In genomic region chr2:12731701-12732280, GRCh38 we compare ENCODE assay signal across 16 cellular contexts. TPM values are rescaled to one million over a fixed set of nuclear protein-coding genes. Genes with fewer than 3 reads are reported as not detected.
DNase-seq lines count a peak whose midpoint lies in the region; ATAC-seq and TF ChIP-seq lines count a peak whose summit lies in the region.
"Had no signal": no experiment of that assay in that cellular context is flagged by ENCODE, and none has a peak within 500 bp of the region (broad histone marks: within the 10 kb centered on the region; RNA-seq: fewer than 3 reads in every experiment).

No MANE protein-coding gene starts in this region.

- CTCF ChIA-PET in T-cell (lab: Charles Lee), result no interaction called here

- no peak for ATAC-seq in activated naive CD4-positive, alpha-beta T cell treated with anti-CD3 and anti-CD28 coated beads, Interleukin-2, amount 50 U/mL, for 72 hours
- no peak for ATAC-seq in T-cell (replicated peaks in 1 of 4)
- peak in 1 of 4 donors; percentile 15 for ATAC-seq in right lobe of liver
- peak; percentile 24 to 38 for ATAC-seq in upper lobe of left lung (ENCODE audit: low FRiP score in 2 of 2)
- no peak for ATAC-seq in GM21423 (IDR thresholded peaks at IDR 0.05; ENCODE audit: unreplicated experiment)
- ATAC-seq in GM19452 (IDR thresholded peaks at IDR 0.05; ENCODE audit: unreplicated experiment), result no peak

- no peaks in the 10 kb centered on the region for H3K27me3 ChIP-seq in right lobe of liver
- no peaks in the 10 kb centered on the region for H3K27me3 ChIP-seq in upper lobe of left lung

- intact Hi-C loops in right lobe of liver (cut with DNase I), result no loop called here

- POLR2A ChIA-PET in T-cell (lab: Charles Lee), result no interaction called here

- H3K27me3 Mint-ChIP-seq in activated naive CD4-positive, alpha-beta T cell treated with anti-CD3 and anti-CD28 coated beads, Interleukin-2, amount 50 U/mL, for 24 hours, result no peaks in the 10 kb centered on the region
- H3K27me3 Mint-ChIP-seq in T-cell, result no peaks in the 10 kb centered on the region
- H3K27me3 Mint-ChIP-seq: progenitor cell of endocrine pancreas had no signal

- peak overlapping the region; percentile 35 for H3K27ac Mint-ChIP-seq in activated naive CD4-positive, alpha-beta T cell treated with anti-CD3 and anti-CD28 coated beads, Interleukin-2, amount 50 U/mL, for 24 hours
- H3K27ac Mint-ChIP-seq in activated naive CD4-positive, alpha-beta T cell treated with anti-CD3 and anti-CD28 coated beads, Interleukin-2, amount 50 U/mL, for 72 hours, result no peak overlapping the region
- H3K27ac Mint-ChIP-seq in T-cell, result peak overlapping the region; percentile 58 to 81
- H3K27ac Mint-ChIP-seq: activated naive CD4-positive, alpha-beta T cell treated with anti-CD3 and anti-CD28 coated beads for 36 hours; progenitor cell of endocrine pancreas had no signal

- H3K4me3 Mint-ChIP-seq in activated naive CD4-positive, alpha-beta T cell treated with anti-CD3 and anti-CD28 coated beads, Interleukin-2, amount 50 U/mL, for 24 hours, result no peak overlapping the region
- peak overlapping the region in 1 of 3 donors; percentile 10 for H3K4me3 Mint-ChIP-seq in T-cell
- H3K4me3 Mint-ChIP-seq: activated naive CD4-positive, alpha-beta T cell treated with anti-CD3 and anti-CD28 coated beads for 36 hours had no signal

- TF ChIP-seq EP300 in upper lobe of left lung (IDR thresholded peaks at IDR 0.05), result no peak

- H3K9me3 ChIP-seq in right lobe of liver (no peaks in the 10 kb centered on the region), upper lobe of left lung (no peaks in the 10 kb centered on the region)

- H3K4me3 ChIP-seq in right lobe of liver (no peak overlapping the region), upper lobe of left lung (no peak overlapping the region)
- H3K4me3 ChIP-seq: GM23248 had no signal

- no peaks in the 10 kb centered on the region for H3K9me3 Mint-ChIP-seq in activated naive CD4-positive, alpha-beta T cell treated with anti-CD3 and anti-CD28 coated beads, Interleukin-2, amount 50 U/mL, for 24 hours
- no peaks in the 10 kb centered on the region for H3K9me3 Mint-ChIP-seq in activated naive CD4-positive, alpha-beta T cell treated with anti-CD3 and anti-CD28 coated beads, Interleukin-2, amount 50 U/mL, for 72 hours
- H3K9me3 Mint-ChIP-seq in T-cell, result no peaks in the 10 kb centered on the region
- H3K9me3 Mint-ChIP-seq: activated naive CD4-positive, alpha-beta T cell treated with anti-CD3 and anti-CD28 coated beads for 36 hours had no signal

- peaks cover 95% of the 10 kb centered on the region for H3K4me1 Mint-ChIP-seq in activated naive CD4-positive, alpha-beta T cell treated with anti-CD3 and anti-CD28 coated beads, Interleukin-2, amount 50 U/mL, for 24 hours
- H3K4me1 Mint-ChIP-seq in T-cell, result peaks cover 87 to 94% (median 93%) of the 10 kb centered on the region in 3 donors

- no peak for DNase-seq in activated naive CD4-positive, alpha-beta T cell treated with anti-CD3 and anti-CD28 coated beads, Interleukin-2, amount 50 U/mL, for 72 hours (ENCODE audit: low spot score in 2 of 2)
- DNase-seq in T-cell (no peak), right lobe of liver (no peak), upper lobe of left lung (peak in 1 of 2 donors; percentile 56), T1000 (lab: John Stamatoyannopoulos, UW) (no peak)
- DNase-seq: activated CD4-positive, CD25-positive, alpha-beta regulatory T cell; activated CD8-positive, alpha-beta memory T cell treated with anti-CD3 and anti-CD28 coated beads, Interleukin-2, amount 50 U/mL, for 48 hours; activated naive CD4-positive, alpha-beta T cell treated with anti-CD3 and anti-CD28 coated beads for 36 hours; GM23248; IMR-90; NCI-H1417 treated with DMSO at 0.1 percent for 48 hours; NCI-H226 had no signal

- H3K4me1 ChIP-seq in right lobe of liver, result peaks cover 0 to 37% (median 7%) of the 10 kb centered on the region in 4 donors
- H3K4me1 ChIP-seq in upper lobe of left lung, result peaks cover 47 to 69% (median 66%) of the 10 kb centered on the region in 4 donors

- no peak for TF ChIP-seq CTCF in right lobe of liver (IDR thresholded peaks at IDR 0.05)
- no peak for TF ChIP-seq CTCF in upper lobe of left lung (IDR thresholded peaks at IDR 0.05)

- no peak for TF ChIP-seq POLR2A in right lobe of liver (IDR thresholded peaks at IDR 0.05)
- TF ChIP-seq POLR2A in upper lobe of left lung (IDR thresholded peaks at IDR 0.05), result no peak

- H3K36me3 ChIP-seq in right lobe of liver (peaks cover 0 to 3% (median 0%) of the 10 kb centered on the region in 4 donors), upper lobe of left lung (peaks cover 0 to 67% (median 3%) of the 10 kb centered on the region in 4 donors)

- peak overlapping the region; percentile 13 to 43 (median 32) for H3K27ac ChIP-seq in right lobe of liver
- peak overlapping the region; percentile 25 to 68 (median 64) for H3K27ac ChIP-seq in upper lobe of left lung
- H3K27ac ChIP-seq: GM23248 had no signal

- peaks cover 12% of the 10 kb centered on the region for H3K36me3 Mint-ChIP-seq in activated naive CD4-positive, alpha-beta T cell treated with anti-CD3 and anti-CD28 coated beads, Interleukin-2, amount 50 U/mL, for 24 hours
- H3K36me3 Mint-ChIP-seq in activated naive CD4-positive, alpha-beta T cell treated with anti-CD3 and anti-CD28 coated beads, Interleukin-2, amount 50 U/mL, for 72 hours, result peaks cover 4 to 5% of the 10 kb centered on the region in 2 donors
- H3K36me3 Mint-ChIP-seq in T-cell, result peaks cover 53% of the 10 kb centered on the region

- 80% methylated on average over 1 of the region's 16 CpGs for WGBS in right lobe of liver (ENCODE audit: insufficient coverage, low coverage, low lambda C conversion rate, missing lambda C conversion rate)
- WGBS in upper lobe of left lung, 2 donors, result 83 to 86% methylated on average over 10 to 16 of the region's 16 CpGs

RNA-seq across cellular contexts. Expression of gene TRIB2, which starts 15.1 kb away (rescaled TPM):
- 1 to 10 TPM; 2.6 to 7.7 TPM for total RNA-seq in activated naive CD4-positive, alpha-beta T cell treated with anti-CD3 and anti-CD28 coated beads, Interleukin-2, amount 50 U/mL, for 72 hours
- total RNA-seq in T-cell, result 100 to 1,000 TPM; 111 to 131 (median 121) TPM
- 10 to 100 TPM in 5 of 6 experiments, 1 to 10 TPM in 1; 9.1 to 24.4 (median 15.3) TPM for total RNA-seq in right lobe of liver
- 100 to 1,000 TPM in 1 of 6 donors, 10 to 100 TPM in 5; 25.4 to 104 (median 42.4) TPM for total RNA-seq in upper lobe of left lung

Comparison
In these comparisons a context has a peak if more than half of its experiments do, and no peak if none do; other contexts are left out.
1. H3K27ac Mint-ChIP-seq: peak in activated naive CD4-positive, alpha-beta T cell treated with anti-CD3 and anti-CD28 coated beads, Interleukin-2, amount 50 U/mL, for 24 hours (single experiment) and T-cell (2 of 2); none in activated naive CD4-positive, alpha-beta T cell treated with anti-CD3 and anti-CD28 coated beads, Interleukin-2, amount 50 U/mL, for 72 hours (0 of 2).
2. ATAC-seq: peak in upper lobe of left lung (2 of 2); none in activated naive CD4-positive, alpha-beta T cell treated with anti-CD3 and anti-CD28 coated beads, Interleukin-2, amount 50 U/mL, for 72 hours (0 of 2), T-cell (0 of 4), GM21423 (single experiment) and GM19452 (single experiment).